Comparison of ENCODE assay signal across 22 cellular contexts in genomic region chr17:62701706-62702085, GRCh38.
"Had no signal": no experiment of that assay in that cellular context is flagged by ENCODE, and none has a peak within 500 bp of the region (broad histone marks: within the 10 kb centered on the region; RNA-seq: fewer than 3 reads in every experiment).

No MANE protein-coding gene starts in this region.

- DNase-seq: activated CD4-positive, alpha-beta T cell treated with anti-CD3 and anti-CD28 coated beads, Interleukin-2, amount 10 ng/mL, durations not matched to agents 24 days and 14 days; activated CD4-positive, CD25-positive, alpha-beta regulatory T cell; activated CD8-positive, alpha-beta memory T cell treated with anti-CD3 and anti-CD28 coated beads, Interleukin-2, amount 50 U/mL, for 4 hours; activated CD8-positive, alpha-beta T cell treated with anti-CD3 and anti-CD28 coated beads, Interleukin-2, amount 10 ng/mL, durations not matched to agents 7 days and 5 days; activated gamma-delta T cell treated with Interleukin-2 at 50 U/mL for 16 hours; activated T-cell treated with anti-CD3 and anti-CD28 coated beads, Interleukin-2, amount 50 U/mL, for 48 hours; amniotic stem cell; caudate nucleus; effector CD8-positive, alpha-beta T cell; foreskin keratinocyte; glutamatergic neuron; hypothalamus; midbrain; retina; stimulated activated CD4-positive, alpha-beta T cell treated with anti-CD3 and anti-CD28 coated beads, Interleukin-4, amount 100 ng/mL, for 24 hours; stimulated activated naive CD4-positive, alpha-beta T cell had no signal

- H3K27me3 ChIP-seq: foreskin keratinocyte, vagina had no signal

- H3K4me3 Mint-ChIP-seq: activated CD4-positive, alpha-beta T cell treated with anti-CD3 and anti-CD28 coated beads, Interleukin-2, amount 10 ng/mL, durations not matched to agents 24 days and 14 days; activated CD8-positive, alpha-beta T cell treated with anti-CD3 and anti-CD28 coated beads, Interleukin-2, amount 10 ng/mL, durations not matched to agents 7 days and 5 days; activated naive CD8-positive, alpha-beta T cell; T-helper 2 cell treated with Interferon-gamma antibody and Interleukin-4, amounts not matched to agents 5 μg/mL and 100 μg/mL, for 36 hours had no signal

- H3K9me3 Mint-ChIP-seq: activated CD4-positive, alpha-beta T cell treated with anti-CD3 and anti-CD28 coated beads, Interleukin-2, amount 10 ng/mL, durations not matched to agents 24 days and 14 days; T-helper 2 cell treated with Interferon-gamma antibody and Interleukin-4, amounts not matched to agents 5 μg/mL and 100 μg/mL, for 36 hours had no signal

- H3K27ac ChIP-seq: foreskin keratinocyte, skin epidermis, tibial artery, vagina had no signal

- H3K9me3 ChIP-seq: tibial artery, vagina had no signal

- ATAC-seq: activated CD8-positive, alpha-beta T cell treated with anti-CD3 and anti-CD28 coated beads, Interleukin-2, amount 10 ng/mL, durations not matched to agents 7 days and 5 days; foreskin keratinocyte had no signal

- H3K27ac Mint-ChIP-seq: activated CD4-positive, alpha-beta T cell treated with anti-CD3 and anti-CD28 coated beads, Interleukin-2, amount 10 ng/mL, durations not matched to agents 24 days and 14 days; activated CD8-positive, alpha-beta T cell treated with anti-CD3 and anti-CD28 coated beads, Interleukin-2, amount 10 ng/mL, durations not matched to agents 7 days and 5 days; activated naive CD8-positive, alpha-beta T cell; T-helper 2 cell treated with Interferon-gamma antibody and Interleukin-4, amounts not matched to agents 5 μg/mL and 100 μg/mL, for 36 hours had no signal

- H3K4me3 ChIP-seq: lung, skin epidermis, tibial artery, vagina had no signal

- H3K36me3 Mint-ChIP-seq: activated naive CD8-positive, alpha-beta T cell had no signal

- H3K36me3 ChIP-seq: tibial artery, vagina had no signal
